Comparison of ENCODE assay signal across 16 cellular contexts in the genomic region with DNA sequence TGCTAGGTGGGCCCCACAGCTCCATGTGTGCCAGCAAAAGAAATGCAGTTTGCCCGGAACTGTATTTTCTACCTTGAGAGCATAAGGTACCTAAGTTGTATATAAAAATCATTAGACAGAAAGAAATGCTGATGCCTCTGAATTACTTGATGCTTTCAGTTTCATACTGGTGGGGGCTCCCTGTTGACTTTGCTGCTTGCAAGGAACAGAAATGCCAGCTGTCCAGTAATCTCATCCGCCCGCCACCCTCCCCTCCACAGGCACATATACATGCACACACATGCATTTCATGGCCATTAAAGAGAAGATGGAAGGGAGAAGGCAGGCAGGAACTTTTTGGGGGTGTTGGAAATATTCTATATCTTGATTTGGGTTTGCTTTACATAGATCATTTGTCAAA. TPM values are rescaled to one million over a fixed set of nuclear protein-coding genes. Genes with fewer than 3 reads are reported as not detected.
DNase-seq lines count a peak whose midpoint lies in the region; ATAC-seq and TF ChIP-seq lines count a peak whose summit lies in the region.
"Had no signal": no experiment of that assay in that cellular context is flagged by ENCODE, and none has a peak within 500 bp of the region (broad histone marks: within the 10 kb centered on the region; RNA-seq: fewer than 3 reads in every experiment).

No MANE protein-coding gene starts in this region.

- no peak overlapping the region for H3K27ac ChIP-seq in CD4-positive, CD25-positive, alpha-beta regulatory T cell (ENCODE audit: insufficient read depth, low read length, poor library complexity, severe bottlenecking)
- peak overlapping the region; percentile 72; the same call in 1 of the 2 replicates for H3K27ac ChIP-seq in GM23338 (ENCODE audit: low read depth)

- H4K20me1 ChIP-seq in GM23338 (replicated peaks; ENCODE audit: insufficient read depth): no peaks in the 10 kb centered on the region

- H3K4me1 Mint-ChIP-seq in CD4-positive, CD25-positive, alpha-beta regulatory T cell: peaks cover 13 to 41% (median 34%) of the 10 kb centered on the region in 4 donors
- H3K4me1 Mint-ChIP-seq in GM23338: peaks cover 38% of the 10 kb centered on the region
- H3K4me1 Mint-ChIP-seq in naive B cell: peaks cover 41 to 69% (median 60%) of the 10 kb centered on the region in 3 donors

- peaks cover 5% of the 10 kb centered on the region; the same call in 1 of the 2 replicates for H3F3A ChIP-seq in GM23338 (replicated peaks; ENCODE audit: low read depth)

- TF ChIP-seq CTCF in GM23338 (conservative IDR thresholded peaks at IDR 0.05; ENCODE audit: low read depth in 2 of 2): no peak

- H3K9me3 ChIP-seq in CD4-positive, CD25-positive, alpha-beta regulatory T cell (ENCODE audit: control insufficient read depth in 2 of 2, low read length in 2 of 2): no peaks in the 10 kb centered on the region

- H3K79me2 ChIP-seq in GM23338 (replicated peaks; ENCODE audit: insufficient read depth): 0 out of 2 replicates have a peak, but pooled peaks cover 18% of the 10 kb centered on the region

- no peak overlapping the region for H3K4me3 Mint-ChIP-seq in CD4-positive, CD25-positive, alpha-beta regulatory T cell
- H3K4me3 Mint-ChIP-seq in GM23338 (no peak overlapping the region), naive B cell (peak overlapping the region in 1 of 8 donors; percentile 21)
- H3K4me3 Mint-ChIP-seq: IgD-negative memory B cell had no signal

- peak overlapping the region; percentile 28 to 64 (median 58) for H3K27ac Mint-ChIP-seq in CD4-positive, CD25-positive, alpha-beta regulatory T cell
- no peak overlapping the region for H3K27ac Mint-ChIP-seq in GM23338
- peak overlapping the region in 4 of 6 donors; percentile 20 to 81 (median 41) for H3K27ac Mint-ChIP-seq in naive B cell

- H3K4me2 ChIP-seq in GM23338: no peak overlapping the region
- H3K4me2 ChIP-seq: PC-9 had no signal

- H3K36me3 Mint-ChIP-seq in CD4-positive, CD25-positive, alpha-beta regulatory T cell: peaks cover 22% of the 10 kb centered on the region
- H3K36me3 Mint-ChIP-seq in GM23338 (ENCODE audit: low read depth) (peaks cover 16% of the 10 kb centered on the region; the same call in 2 of the 3 replicates), naive B cell (peaks cover 0 to 5% of the 10 kb centered on the region in 2 donors)

- no peak for ATAC-seq in CD4-positive, CD25-positive, alpha-beta regulatory T cell (ENCODE audit: low read depth in 2 of 2)
- ATAC-seq in GM23338 (no peak), naive B cell (ENCODE audit: low read depth in 2 of 2) (no peak), sciatic nerve (no peak)
- ATAC-seq: HCT116 had no signal

- H3K27me3 ChIP-seq in CD4-positive, CD25-positive, alpha-beta regulatory T cell (ENCODE audit: control insufficient read depth, insufficient read depth, low read length): no peaks in the 10 kb centered on the region
- no peaks in the 10 kb centered on the region for H3K27me3 ChIP-seq in GM23338 (ENCODE audit: insufficient read depth)

- no peaks in the 10 kb centered on the region for H3K27me3 Mint-ChIP-seq in CD4-positive, CD25-positive, alpha-beta regulatory T cell
- H3K27me3 Mint-ChIP-seq in GM23338 (ENCODE audit: insufficient read depth, low read depth, poor library complexity) (peaks cover 6% of the 10 kb centered on the region), naive B cell (no peaks in the 10 kb centered on the region)
- H3K27me3 Mint-ChIP-seq: IgD-negative memory B cell had no signal

- peaks cover 20% of the 10 kb centered on the region for H3K36me3 ChIP-seq in CD4-positive, CD25-positive, alpha-beta regulatory T cell (ENCODE audit: control insufficient read depth, insufficient read depth, low read length)
- H3K36me3 ChIP-seq in GM23338 (ENCODE audit: insufficient read depth): no peaks in the 10 kb centered on the region

- no peaks in the 10 kb centered on the region for H3K9me3 Mint-ChIP-seq in CD4-positive, CD25-positive, alpha-beta regulatory T cell
- H3K9me3 Mint-ChIP-seq in GM23338 (no peaks in the 10 kb centered on the region), naive B cell (no peaks in the 10 kb centered on the region)
- H3K9me3 Mint-ChIP-seq: IgD-negative memory B cell had no signal

- no peaks in the 10 kb centered on the region for H3K9me2 ChIP-seq in GM23338 (ENCODE audit: insufficient read depth)

- intact Hi-C loops in sciatic nerve (cut with DNase I): no loop called here

- no peak overlapping the region for H2AFZ ChIP-seq in GM23338
- H2AFZ ChIP-seq: PC-9 had no signal

- H3K4me3 ChIP-seq in CD4-positive, CD25-positive, alpha-beta regulatory T cell (ENCODE audit: low read depth, low read length): no peak overlapping the region
- H3K4me3 ChIP-seq in GM23338: no peak overlapping the region
- H3K4me3 ChIP-seq: PC-9 had no signal

- peaks cover 10% of the 10 kb centered on the region for H3K4me1 ChIP-seq in CD4-positive, CD25-positive, alpha-beta regulatory T cell (ENCODE audit: control insufficient read depth, insufficient read depth, low read length, poor library complexity, severe bottlenecking)
- peaks cover 32% of the 10 kb centered on the region for H3K4me1 ChIP-seq in GM23338 (ENCODE audit: insufficient read depth)

- no peak for DNase-seq in CD4-positive, CD25-positive, alpha-beta regulatory T cell
- DNase-seq in GM23338 (ENCODE audit: low spot score): no peak
- peak; percentile 61 for DNase-seq in NCI-H2171 treated with DMSO at 0.1 percent for 48 hours (lab: John Stamatoyannopoulos, UW)
- no peak for DNase-seq in naive B cell
- no peak for DNase-seq in NCI-H345 treated with DMSO at 0.1 percent for 48 hours (lab: John Stamatoyannopoulos, UW; ENCODE audit: unreplicated experiment)
- DNase-seq in sciatic nerve (ENCODE audit: low spot score): no peak
- no peak for DNase-seq in superior temporal gyrus (ENCODE audit: extremely low spot score)
- DNase-seq: DMS153, GF-D8, NCI-H1105 treated with DMSO at 0.1 percent for 48 hours, NCI-H1694, NCI-H2081 treated with DMSO at 0.1 percent for 48 hours, NCI-H2227 treated with DMSO at 0.1 percent for 48 hours, PC-9 had no signal

TF ChIP-seq in GM23338, 12 proteins besides CTCF, POLR2A, EP300 and RAD21 (continues in another document):
- TF ChIP-seq POLR2AphosphoS5 (IDR thresholded peaks at IDR 0.05; ENCODE audit: low read depth): no peak
- TF ChIP-seq STAT1 (IDR thresholded peaks at IDR 0.05; ENCODE audit: unreplicated experiment): no peak
- TF ChIP-seq, protein P1, sequence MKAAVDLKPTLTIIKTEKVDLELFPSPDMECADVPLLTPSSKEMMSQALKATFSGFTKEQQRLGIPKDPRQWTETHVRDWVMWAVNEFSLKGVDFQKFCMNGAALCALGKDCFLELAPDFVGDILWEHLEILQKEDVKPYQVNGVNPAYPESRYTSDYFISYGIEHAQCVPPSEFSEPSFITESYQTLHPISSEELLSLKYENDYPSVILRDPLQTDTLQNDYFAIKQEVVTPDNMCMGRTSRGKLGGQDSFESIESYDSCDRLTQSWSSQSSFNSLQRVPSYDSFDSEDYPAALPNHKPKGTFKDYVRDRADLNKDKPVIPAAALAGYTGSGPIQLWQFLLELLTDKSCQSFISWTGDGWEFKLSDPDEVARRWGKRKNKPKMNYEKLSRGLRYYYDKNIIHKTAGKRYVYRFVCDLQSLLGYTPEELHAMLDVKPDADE (IDR thresholded peaks at IDR 0.05): no peak
- TF ChIP-seq ZNF114 (CRISPR knock-in tag; IDR thresholded peaks at IDR 0.05): no peak
- TF ChIP-seq EZH2phosphoT487 (IDR thresholded peaks at IDR 0.05; ENCODE audit: unreplicated experiment): no peak
- TF ChIP-seq, protein P2, sequence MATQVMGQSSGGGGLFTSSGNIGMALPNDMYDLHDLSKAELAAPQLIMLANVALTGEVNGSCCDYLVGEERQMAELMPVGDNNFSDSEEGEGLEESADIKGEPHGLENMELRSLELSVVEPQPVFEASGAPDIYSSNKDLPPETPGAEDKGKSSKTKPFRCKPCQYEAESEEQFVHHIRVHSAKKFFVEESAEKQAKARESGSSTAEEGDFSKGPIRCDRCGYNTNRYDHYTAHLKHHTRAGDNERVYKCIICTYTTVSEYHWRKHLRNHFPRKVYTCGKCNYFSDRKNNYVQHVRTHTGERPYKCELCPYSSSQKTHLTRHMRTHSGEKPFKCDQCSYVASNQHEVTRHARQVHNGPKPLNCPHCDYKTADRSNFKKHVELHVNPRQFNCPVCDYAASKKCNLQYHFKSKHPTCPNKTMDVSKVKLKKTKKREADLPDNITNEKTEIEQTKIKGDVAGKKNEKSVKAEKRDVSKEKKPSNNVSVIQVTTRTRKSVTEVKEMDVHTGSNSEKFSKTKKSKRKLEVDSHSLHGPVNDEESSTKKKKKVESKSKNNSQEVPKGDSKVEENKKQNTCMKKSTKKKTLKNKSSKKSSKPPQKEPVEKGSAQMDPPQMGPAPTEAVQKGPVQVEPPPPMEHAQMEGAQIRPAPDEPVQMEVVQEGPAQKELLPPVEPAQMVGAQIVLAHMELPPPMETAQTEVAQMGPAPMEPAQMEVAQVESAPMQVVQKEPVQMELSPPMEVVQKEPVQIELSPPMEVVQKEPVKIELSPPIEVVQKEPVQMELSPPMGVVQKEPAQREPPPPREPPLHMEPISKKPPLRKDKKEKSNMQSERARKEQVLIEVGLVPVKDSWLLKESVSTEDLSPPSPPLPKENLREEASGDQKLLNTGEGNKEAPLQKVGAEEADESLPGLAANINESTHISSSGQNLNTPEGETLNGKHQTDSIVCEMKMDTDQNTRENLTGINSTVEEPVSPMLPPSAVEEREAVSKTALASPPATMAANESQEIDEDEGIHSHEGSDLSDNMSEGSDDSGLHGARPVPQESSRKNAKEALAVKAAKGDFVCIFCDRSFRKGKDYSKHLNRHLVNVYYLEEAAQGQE (IDR thresholded peaks at IDR 0.05; ENCODE audit: unreplicated experiment): no peak
- no peak for TF ChIP-seq JUNB (IDR thresholded peaks at IDR 0.05; ENCODE audit: unreplicated experiment)
- TF ChIP-seq CREB1 (CRISPR knock-in tag; IDR thresholded peaks at IDR 0.05; ENCODE audit: low read depth): no peak
- no peak for TF ChIP-seq NANOG (IDR thresholded peaks at IDR 0.05; ENCODE audit: borderline replicate concordance)

RNA-seq across cellular contexts. Expression of a gene that starts 38.4 kb away (rescaled TPM):
- 46.3 TPM for total RNA-seq in CD4-positive, CD25-positive, alpha-beta regulatory T cell
- 10 to 100 TPM in 1 of 4 donors, 1 to 10 TPM in 3; 7.1 to 12.9 (median 8.2) TPM for polyA plus RNA-seq in CD4-positive, CD25-positive, alpha-beta regulatory T cell
- 21.8 and 31.5 TPM in 2 replicates for total RNA-seq in GM23338 (2014; rRNA removed; shearing (Covaris generic))
- polyA plus RNA-seq in GM23338 (2016; fragmentation: Nextera tagmentation; extraction: Ambion mirVana): 8.3 and 10.2 TPM in 2 replicates
- 10 to 100 TPM in 5 of 6 donors, 1 to 10 TPM in 1; 7.4 to 32.0 (median 23.8) TPM for polyA plus RNA-seq in naive B cell (ENCODE audit: low read depth in 6 of 6)
- total RNA-seq in sciatic nerve: 52.0 TPM

RNA-seq across cellular contexts. Expression of a gene that starts 56.2 kb away (rescaled TPM):
- 70.0 TPM for total RNA-seq in CD4-positive, CD25-positive, alpha-beta regulatory T cell
- polyA plus RNA-seq in CD4-positive, CD25-positive, alpha-beta regulatory T cell: 10 to 100 TPM; 13.4 to 23.3 (median 18.4) TPM
- total RNA-seq in GM23338 (2014; rRNA removed; shearing (Covaris generic)): 97.2 and 97.8 TPM in 2 replicates
- polyA plus RNA-seq in GM23338 (2016; fragmentation: Nextera tagmentation; extraction: Ambion mirVana) (43.2 and 43.5 TPM in 2 replicates), naive B cell (ENCODE audit: low read depth in 6 of 6) (10 to 100 TPM in 4 of 6 donors, 1 to 10 TPM in 2; 7.3 to 19.2 (median 15.4) TPM)
- 66.0 TPM for total RNA-seq in sciatic nerve
